9 cellular contexts compared by ENCODE assay signal in the genomic region with DNA sequence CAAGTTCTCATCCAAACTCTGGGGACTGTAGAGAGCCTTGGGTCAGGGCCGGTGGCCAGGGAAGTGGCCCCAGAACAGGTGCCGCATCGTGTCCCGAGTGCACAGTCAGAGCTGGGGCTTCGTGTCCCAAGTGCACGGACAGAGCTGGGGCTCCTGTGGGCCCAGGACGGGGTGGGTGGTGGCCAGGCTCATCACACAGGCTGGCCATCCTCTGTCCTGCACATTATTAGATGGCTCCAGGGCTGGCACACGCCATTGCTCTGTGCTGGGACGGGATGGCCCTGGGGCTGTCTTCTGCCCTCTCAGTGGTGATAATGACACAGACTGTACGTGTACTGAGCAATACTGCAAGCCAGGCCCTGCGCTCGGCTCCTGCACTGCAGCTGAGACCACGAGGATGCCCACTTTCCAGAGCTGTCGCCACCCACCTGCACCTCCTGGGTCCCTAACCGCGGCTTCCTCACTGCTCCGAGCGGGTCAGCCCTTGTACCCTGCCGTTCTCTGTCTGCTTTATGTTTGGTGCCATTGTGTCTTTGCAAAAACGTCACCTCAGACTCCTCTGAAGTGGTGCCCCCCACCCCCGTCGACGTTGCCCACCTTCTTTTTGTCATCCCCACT. TPM values are rescaled to one million over a fixed set of nuclear protein-coding genes. Genes with fewer than 3 reads are reported as not detected.
DNase-seq lines count a peak whose midpoint lies in the region; ATAC-seq and TF ChIP-seq lines count a peak whose summit lies in the region.
"Had no signal": no experiment of that assay in that cellular context is flagged by ENCODE, and none has a peak within 500 bp of the region (broad histone marks: within the 10 kb centered on the region; RNA-seq: fewer than 3 reads in every experiment).

No MANE protein-coding gene starts in this region.

- H3K9ac ChIP-seq in iPS-18a (ENCODE audit: low read length) = no peak overlapping the region

- no peaks in the 10 kb centered on the region for H3K9me3 Mint-ChIP-seq in activated CD8-positive, alpha-beta T cell treated with anti-CD3 and anti-CD28 coated beads for 36 hours
- H3K9me3 Mint-ChIP-seq in stimulated activated naive B cell treated with anti-CD40 and anti-IgM and Interleukin-4, amounts not matched to agents 10 μg/mL and 1 μg/mL and 100 μg/mL, for 72 hours = no peaks in the 10 kb centered on the region

- peak overlapping the region; percentile 70 for H3K4me3 Mint-ChIP-seq in activated CD8-positive, alpha-beta T cell treated with anti-CD3 and anti-CD28 coated beads for 36 hours
- H3K4me3 Mint-ChIP-seq in stimulated activated naive B cell treated with anti-CD40 and anti-IgM and Interleukin-4, amounts not matched to agents 10 μg/mL and 1 μg/mL and 100 μg/mL, for 72 hours = peak overlapping the region; percentile 79 to 85

- TF ChIP-seq CTCF in HEK293 (tag by site-specific recombination; IDR thresholded peaks at IDR 0.05) = no peak
- TF ChIP-seq CTCF in activated CD8-positive, alpha-beta T cell treated with anti-CD3 and anti-CD28 coated beads for 36 hours (IDR thresholded peaks at IDR 0.05) = no peak

- peaks cover 3% of the 10 kb centered on the region; the same call in 1 of the 2 replicates for H3K4me1 ChIP-seq in HEK293 (ENCODE audit: control insufficient read depth, insufficient read depth, low read length)
- H3K4me1 ChIP-seq in iPS-18a (ENCODE audit: control insufficient read depth, low read depth, low read length) = peaks cover 7% of the 10 kb centered on the region

- POLR2A ChIA-PET in HEK293 (lab: Yijun Ruan, JAX) = interaction anchor here (0.5 to 1.1 kb wide), 2 partner anchors 49 to 68 kb away, joined by 3 read pairs; no protein-coding TSS in a partner anchor
- POLR2A ChIA-PET in activated CD8-positive, alpha-beta T cell treated with anti-CD3 and anti-CD28 coated beads for 36 hours (lab: Charles Lee) = no interaction called here

- peak; percentile 60 for DNase-seq in activated CD8-positive, alpha-beta T cell treated with anti-CD3 and anti-CD28 coated beads for 36 hours
- DNase-seq in stimulated activated naive B cell treated with anti-CD40 and anti-IgM and Interleukin-4, amounts not matched to agents 10 μg/mL and 1 μg/mL and 100 μg/mL, for 72 hours = no peak
- DNase-seq in ureter (ENCODE audit: low spot score) = no peak
- DNase-seq in SIG-M5 (lab: John Stamatoyannopoulos, UW) = no peak
- DNase-seq: NCI-H1694 treated with DMSO at 0.1 percent for 48 hours, occipital lobe had no signal

- peaks cover 65% of the 10 kb centered on the region for H3K4me1 Mint-ChIP-seq in activated CD8-positive, alpha-beta T cell treated with anti-CD3 and anti-CD28 coated beads for 36 hours (ENCODE audit: low read depth)
- peaks cover 60 to 80% of the 10 kb centered on the region in 2 donors for H3K4me1 Mint-ChIP-seq in stimulated activated naive B cell treated with anti-CD40 and anti-IgM and Interleukin-4, amounts not matched to agents 10 μg/mL and 1 μg/mL and 100 μg/mL, for 72 hours

- peak overlapping the region; percentile 67 for H3K27ac Mint-ChIP-seq in activated CD8-positive, alpha-beta T cell treated with anti-CD3 and anti-CD28 coated beads for 36 hours
- H3K27ac Mint-ChIP-seq in stimulated activated naive B cell treated with anti-CD40 and anti-IgM and Interleukin-4, amounts not matched to agents 10 μg/mL and 1 μg/mL and 100 μg/mL, for 72 hours = peak overlapping the region; percentile 90

- H3K27me3 Mint-ChIP-seq in activated CD8-positive, alpha-beta T cell treated with anti-CD3 and anti-CD28 coated beads for 36 hours = no peaks in the 10 kb centered on the region
- no peaks in the 10 kb centered on the region for H3K27me3 Mint-ChIP-seq in stimulated activated naive B cell treated with anti-CD40 and anti-IgM and Interleukin-4, amounts not matched to agents 10 μg/mL and 1 μg/mL and 100 μg/mL, for 72 hours

- intact Hi-C loops in activated CD8-positive, alpha-beta T cell treated with anti-CD3 and anti-CD28 coated beads for 36 hours (cut with micrococcal nuclease) = no loop called here

- H3K36me3 ChIP-seq in HEK293 (ENCODE audit: control insufficient read depth in 2 of 2, insufficient read depth in 1 of 2, low read length in 2 of 2) (peaks cover 0 to 17% of the 10 kb centered on the region in 2 experiments; a peak in 1 of 3 replicates), iPS-18a (ENCODE audit: control insufficient read depth, low read depth, low read length) (no peaks in the 10 kb centered on the region)

- peaks cover 36% of the 10 kb centered on the region for H3K27me3 ChIP-seq in iPS-18a (ENCODE audit: control insufficient read depth, insufficient read depth, low read length)

- peak; percentile 6 for ATAC-seq in activated CD8-positive, alpha-beta T cell treated with anti-CD3 and anti-CD28 coated beads for 36 hours
- no peak for ATAC-seq in stimulated activated naive B cell treated with anti-CD40 and anti-IgM and Interleukin-4, amounts not matched to agents 10 μg/mL and 1 μg/mL and 100 μg/mL, for 72 hours (replicated peaks)
- ATAC-seq in GM21381 (IDR thresholded peaks at IDR 0.05; ENCODE audit: unreplicated experiment) = no peak

- H3K4me3 ChIP-seq in HEK293 (ENCODE audit: low read depth, low read length) (peak overlapping the region; percentile 71), iPS-18a (ENCODE audit: low read length) (peak overlapping the region; percentile 64)

- H3K27ac ChIP-seq in HEK293 (ENCODE audit: extremely low read depth, low read depth, low read length) (no peak overlapping the region), iPS-18a (ENCODE audit: low read length) (no peak overlapping the region)

- CTCF ChIA-PET in HEK293 (lab: Yijun Ruan, JAX) = interaction anchor here (1.2 kb wide), 1 partner anchor 77 kb away, joined by 3 read pairs; no protein-coding TSS in a partner anchor
- CTCF ChIA-PET in activated CD8-positive, alpha-beta T cell treated with anti-CD3 and anti-CD28 coated beads for 36 hours (lab: Charles Lee) = interaction anchor here (0.9 to 1.5 kb wide), 6 partner anchors 31 to 78 kb away, joined by 3 to 5 read pairs (median 3); no protein-coding TSS in a partner anchor

- no peaks in the 10 kb centered on the region for H3K9me3 ChIP-seq in HEK293 (ENCODE audit: control insufficient read depth, insufficient read depth, low read depth, low read length)
- no peaks in the 10 kb centered on the region for H3K9me3 ChIP-seq in iPS-18a (ENCODE audit: control insufficient read depth, low read depth, low read length)

- H3K36me3 Mint-ChIP-seq in activated CD8-positive, alpha-beta T cell treated with anti-CD3 and anti-CD28 coated beads for 36 hours (ENCODE audit: low read depth) = peaks cover 7% of the 10 kb centered on the region
- H3K36me3 Mint-ChIP-seq in stimulated activated naive B cell treated with anti-CD40 and anti-IgM and Interleukin-4, amounts not matched to agents 10 μg/mL and 1 μg/mL and 100 μg/mL, for 72 hours = peaks cover 11 to 15% of the 10 kb centered on the region in 2 donors

TF ChIP-seq in HEK293, 187 proteins besides CTCF, POLR2A, EP300 and RAD21:
- TF ChIP-seq ZXDB (tag by site-specific recombination; IDR thresholded peaks at IDR 0.05) = no peak
- TF ChIP-seq ZNF776 (tag by site-specific recombination; IDR thresholded peaks at IDR 0.05; ENCODE audit: borderline replicate concordance) = no peak
- TF ChIP-seq, protein P1, sequence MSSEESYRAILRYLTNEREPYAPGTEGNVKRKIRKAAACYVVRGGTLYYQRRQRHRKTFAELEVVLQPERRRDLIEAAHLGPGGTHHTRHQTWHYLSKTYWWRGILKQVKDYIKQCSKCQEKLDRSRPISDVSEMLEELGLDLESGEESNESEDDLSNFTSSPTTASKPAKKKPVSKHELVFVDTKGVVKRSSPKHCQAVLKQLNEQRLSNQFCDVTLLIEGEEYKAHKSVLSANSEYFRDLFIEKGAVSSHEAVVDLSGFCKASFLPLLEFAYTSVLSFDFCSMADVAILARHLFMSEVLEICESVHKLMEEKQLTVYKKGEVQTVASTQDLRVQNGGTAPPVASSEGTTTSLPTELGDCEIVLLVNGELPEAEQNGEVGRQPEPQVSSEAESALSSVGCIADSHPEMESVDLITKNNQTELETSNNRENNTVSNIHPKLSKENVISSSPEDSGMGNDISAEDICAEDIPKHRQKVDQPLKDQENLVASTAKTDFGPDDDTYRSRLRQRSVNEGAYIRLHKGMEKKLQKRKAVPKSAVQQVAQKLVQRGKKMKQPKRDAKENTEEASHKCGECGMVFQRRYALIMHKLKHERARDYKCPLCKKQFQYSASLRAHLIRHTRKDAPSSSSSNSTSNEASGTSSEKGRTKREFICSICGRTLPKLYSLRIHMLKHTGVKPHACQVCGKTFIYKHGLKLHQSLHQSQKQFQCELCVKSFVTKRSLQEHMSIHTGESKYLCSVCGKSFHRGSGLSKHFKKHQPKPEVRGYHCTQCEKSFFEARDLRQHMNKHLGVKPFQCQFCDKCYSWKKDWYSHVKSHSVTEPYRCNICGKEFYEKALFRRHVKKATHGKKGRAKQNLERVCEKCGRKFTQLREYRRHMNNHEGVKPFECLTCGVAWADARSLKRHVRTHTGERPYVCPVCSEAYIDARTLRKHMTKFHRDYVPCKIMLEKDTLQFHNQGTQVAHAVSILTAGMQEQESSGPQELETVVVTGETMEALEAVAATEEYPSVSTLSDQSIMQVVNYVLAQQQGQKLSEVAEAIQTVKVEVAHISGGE (tag by site-specific recombination; conservative IDR thresholded peaks at IDR 0.05; ENCODE audit: low read depth) = no peak
- no peak for TF ChIP-seq ZNF626 (tag by site-specific recombination; IDR thresholded peaks at IDR 0.05)
- TF ChIP-seq, protein P2, sequence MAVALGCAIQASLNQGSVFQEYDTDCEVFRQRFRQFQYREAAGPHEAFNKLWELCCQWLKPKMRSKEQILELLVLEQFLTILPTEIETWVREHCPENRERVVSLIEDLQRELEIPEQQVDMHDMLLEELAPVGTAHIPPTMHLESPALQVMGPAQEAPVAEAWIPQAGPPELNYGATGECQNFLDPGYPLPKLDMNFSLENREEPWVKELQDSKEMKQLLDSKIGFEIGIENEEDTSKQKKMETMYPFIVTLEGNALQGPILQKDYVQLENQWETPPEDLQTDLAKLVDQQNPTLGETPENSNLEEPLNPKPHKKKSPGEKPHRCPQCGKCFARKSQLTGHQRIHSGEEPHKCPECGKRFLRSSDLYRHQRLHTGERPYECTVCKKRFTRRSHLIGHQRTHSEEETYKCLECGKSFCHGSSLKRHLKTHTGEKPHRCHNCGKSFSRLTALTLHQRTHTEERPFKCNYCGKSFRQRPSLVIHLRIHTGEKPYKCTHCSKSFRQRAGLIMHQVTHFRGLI (tag by site-specific recombination; IDR thresholded peaks at IDR 0.05) = no peak
- no peak for TF ChIP-seq FEZF1 (tag by site-specific recombination; IDR thresholded peaks at IDR 0.05)
- TF ChIP-seq ZSCAN16 (tag by site-specific recombination; IDR thresholded peaks at IDR 0.05) = no peak
- TF ChIP-seq HOXA7 (CRISPR knock-in tag; IDR thresholded peaks at IDR 0.05; ENCODE audit: borderline replicate concordance) = no peak
- peak; percentile 35; the same call in 1 of the 2 replicates for TF ChIP-seq ZNF600 (tag by site-specific recombination; IDR thresholded peaks at IDR 0.05)

RNA-seq across cellular contexts. Expression of a gene that starts 1.9 kb away (rescaled TPM):
- total RNA-seq in activated CD8-positive, alpha-beta T cell treated with anti-CD3 and anti-CD28 coated beads for 36 hours = 10 to 100 TPM; 41.4 to 48.1 TPM
- total RNA-seq in ureter = 68.7 TPM
